9 cellular contexts compared by ENCODE assay signal in the genomic region with DNA sequence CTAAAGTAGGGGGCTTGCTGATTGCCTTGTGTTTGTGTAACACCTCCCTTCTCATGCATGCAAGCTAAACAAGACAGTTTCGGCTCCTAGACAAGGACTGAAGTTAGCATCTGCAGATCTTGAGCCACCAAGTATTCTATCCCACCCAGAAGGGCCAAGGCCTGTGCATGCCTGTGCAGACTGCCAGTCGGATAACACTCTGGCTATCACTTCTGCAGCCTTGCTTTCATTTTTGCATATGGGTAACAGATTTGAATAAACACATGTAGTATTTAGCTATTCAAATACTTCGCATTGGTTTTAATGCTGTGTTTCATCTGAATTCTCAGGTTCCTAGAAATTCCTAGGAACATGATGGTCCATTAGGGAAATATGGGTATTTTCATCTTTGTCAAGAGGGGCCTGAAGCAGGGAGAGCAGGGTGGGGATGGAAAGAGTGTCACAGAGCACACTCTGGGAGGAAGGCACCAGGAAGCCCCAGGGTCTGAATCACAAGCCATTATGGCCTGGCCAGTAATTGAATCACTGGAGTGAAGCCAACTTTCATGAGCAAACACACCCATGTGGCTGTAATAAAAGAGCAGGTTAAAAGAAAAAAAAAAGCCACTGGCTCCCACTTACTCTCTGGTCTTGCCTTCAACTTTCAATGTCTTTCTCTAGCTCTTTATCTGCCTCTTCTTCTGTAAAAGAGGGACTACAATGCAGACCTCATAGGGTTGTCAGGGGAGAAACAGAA. TPM values are rescaled to one million over a fixed set of nuclear protein-coding genes. Genes with fewer than 3 reads are reported as not detected.
A peak's percentile ranks its signal among the peaks of the same experiment; 100 is the strongest.
DNase-seq lines count a peak whose midpoint lies in the region; ATAC-seq, FAIRE-seq and TF ChIP-seq lines count a peak whose summit lies in the region.
"Had no signal": no experiment of that assay in that cellular context is flagged by ENCODE, and none has a peak within 500 bp of the region (broad histone marks: within the 10 kb centered on the region; RNA-seq: fewer than 3 reads in every experiment).

No MANE protein-coding gene starts in this region.

- POLR2A ChIA-PET in GM12878 (lab: Charles Lee) = interaction anchor here (0.6 to 1.4 kb wide), 5 partner anchors 17 to 175 kb away, joined by 3 to 4 read pairs (median 3); no protein-coding TSS in a partner anchor

- H3K9me3 ChIP-seq in GM12878 (replicated peaks; ENCODE audit: control insufficient read depth, insufficient read depth, low read length) = no peaks in the 10 kb centered on the region

- 17% methylated on average over 3 of the region's 3 CpGs for WGBS in GM12878 (ENCODE audit: insufficient coverage, insufficient replicate concordance, low lambda C conversion rate, missing lambda C conversion rate)

- RAD21 ChIA-PET in GM12878 (lab: Charles Lee; ENCODE audit: unreplicated experiment) = interaction anchor here (0.5 to 2.1 kb wide), 4 partner anchors 11 to 42 kb away, joined by 3 to 5 read pairs (median 4); no protein-coding TSS in a partner anchor

- no peaks in the 10 kb centered on the region for H3K4me1 ChIP-seq in GM12878 (ENCODE audit: control insufficient read depth, insufficient read depth, low read length)

- ATAC-seq in GM12878 = peak; percentile 70
- ATAC-seq in HG02571 (IDR thresholded peaks at IDR 0.05; ENCODE audit: unreplicated experiment) = no peak
- ATAC-seq in HG03135 (IDR thresholded peaks at IDR 0.05; ENCODE audit: unreplicated experiment) = no peak

- H3K9ac ChIP-seq in GM12878 (ENCODE audit: control insufficient read depth, insufficient read depth, low read length) = no peak overlapping the region

- intact Hi-C loops in GM12878 (cut with micrococcal nuclease; ENCODE audit: unreplicated experiment) = no loop called here

- DNase-seq in GF-D8 (lab: John Stamatoyannopoulos, UW) (peak; percentile 4), NCI-H2107 (lab: John Stamatoyannopoulos, UW) (peak; percentile 82), GM12878 (ENCODE audit: low read depth, low spot score) (no peak), myocyte (ENCODE audit: low read depth) (peak; percentile 71), superior temporal gyrus (ENCODE audit: extremely low spot score) (no peak), inferior parietal cortex (ENCODE audit: extremely low spot score) (no peak)

- in situ Hi-C loops in GM12878 (cut with MboI) = no loop called here

- SMC1A ChIA-PET in GM12878 (lab: Charles Lee; ENCODE audit: uncharacterized antibody, unreplicated experiment) = interaction anchor here (0.6 to 3.5 kb wide), 12 partner anchors 8 to 66 kb away, joined by 3 to 13 read pairs (median 6); no protein-coding TSS in a partner anchor

- no peak overlapping the region for H3K4me3 ChIP-seq in GM12878
- H3K4me3 ChIP-seq: cardiac muscle cell had no signal

- no peaks in the 10 kb centered on the region for H4K20me1 ChIP-seq in GM12878 (ENCODE audit: control insufficient read depth, insufficient read depth)

- H3K27me3 ChIP-seq in GM12878 (replicated peaks in 1 of 2; ENCODE audit: control insufficient read depth in 2 of 2, insufficient read depth in 2 of 2, low read length in 1 of 2) = no peaks in the 10 kb centered on the region
- H3K27me3 ChIP-seq: cardiac muscle cell had no signal

- H3K4me2 ChIP-seq in GM12878 (ENCODE audit: control insufficient read depth, insufficient read depth) = no peak overlapping the region

- no peak for TF ChIP-seq RAD21 in GM12878 (IDR thresholded peaks at IDR 0.05; ENCODE audit: insufficient read depth, low read depth, low read length)

- TF ChIP-seq POLR2A in GM12878 (IDR thresholded peaks at IDR 0.05; ENCODE audit: low read depth, low read length) = no peak

- no peak overlapping the region for H2AFZ ChIP-seq in GM12878 (ENCODE audit: control insufficient read depth, low read depth, low read length)

- BruUV-seq in GM12878 (replicated peaks; lab: Mats Ljungman, UMichigan) = no TSS peak

- H3K79me2 ChIP-seq in GM12878 (ENCODE audit: control insufficient read depth, insufficient read depth, low read length) = no peaks in the 10 kb centered on the region

- no peak overlapping the region for H3K27ac ChIP-seq in GM12878 (ENCODE audit: control insufficient read depth, insufficient read depth)
- H3K27ac ChIP-seq: cardiac muscle cell had no signal

- H3K36me3 ChIP-seq in GM12878 (ENCODE audit: control insufficient read depth in 2 of 2, insufficient read depth in 2 of 2, low read length in 1 of 2) = no peaks in the 10 kb centered on the region
- H3K36me3 ChIP-seq: cardiac muscle cell had no signal

- CTCF ChIA-PET in GM12878 (lab: Yijun Ruan, JAX) = interaction anchor here (0.5 to 1.8 kb wide), 5 partner anchors 10 to 152 kb away, joined by 3 to 6 read pairs (median 3); no protein-coding TSS in a partner anchor

- FAIRE-seq in GM12878 (lab: Jason Lieb, UNC) = no peak

- no peak for TF ChIP-seq EP300 in GM12878 (IDR thresholded peaks at IDR 0.05; ENCODE audit: borderline replicate concordance in 1 of 2, control insufficient read depth in 1 of 2, low read depth in 2 of 2, low read length in 2 of 2)

- no peak for TF ChIP-seq CTCF in GM12878 (IDR thresholded peaks at IDR 0.05 in 2 of 3, conservative IDR thresholded peaks at IDR 0.05 in 1 of 3; ENCODE audit: control insufficient read depth in 2 of 3, extremely low read depth in 1 of 3, insufficient read depth in 1 of 3, low read depth in 3 of 3, low read length in 3 of 3)

TF ChIP-seq in GM12878, 131 proteins besides CTCF, POLR2A, EP300 and RAD21:
- TF ChIP-seq SMAD1 (IDR thresholded peaks at IDR 0.05; ENCODE audit: low read depth, partially characterized antibody) (peak; percentile 52), NBN (IDR thresholded peaks at IDR 0.05) (0 out of 2 replicates have a peak, but pooled peaks have one; percentile 18), NR2C1 (IDR thresholded peaks at IDR 0.05) (no peak)

RNA-seq across cellular contexts. Expression of a gene that starts 28.2 kb away (rescaled TPM):
- total RNA-seq in GM12878 (2013; cell fraction: nucleolus; rRNA removed) = 18.1 and 22.4 TPM in 2 replicates
- total RNA-seq in GM12878 (2014; rRNA removed) = 18.4 and 19.7 TPM in 2 replicates
- 13.0 and 14.6 TPM in 2 replicates for total RNA-seq in GM12878 (2014; rRNA removed; fragmentation: Illumina TruSeq; extraction: Trizol)
- total RNA-seq in GM12878 (2021) = 25.7 and 26.1 TPM in 2 replicates
- 14.5 TPM for polyA plus RNA-seq in GM12878 (2011; ENCODE audit: low read depth)
- 20.6 and 27.8 TPM in 2 replicates for polyA plus RNA-seq in GM12878 (2011; rRNA removed)
- 24.3 and 24.4 TPM in 2 replicates for polyA plus RNA-seq in GM12878 (2011; cell fraction: cytosol; rRNA removed)
- polyA plus RNA-seq in GM12878 (2011; cell fraction: nucleus; rRNA removed) = 41.6 and 53.4 TPM in 2 replicates
- polyA plus RNA-seq in GM12878 (2012) = 31.6 and 44.9 TPM in 2 replicates
- 16.1 and 29.0 TPM in 2 replicates for polyA plus RNA-seq in GM12878 (2014; fragmentation: Illumina TruSeq; extraction: Trizol)
- 1 to 10 TPM; 4.7 to 9.3 TPM for polyA plus RNA-seq in GM12878 (2014; fragmentation: Nextera tagmentation; extraction: Ambion mirVana)
- polyA plus RNA-seq in GM12878 (2014; rRNA removed) = 18.7 and 20.0 TPM in 2 replicates
- polyA plus RNA-seq in GM12878 (2016; fragmentation: Nextera tagmentation; extraction: Ambion mirVana) = 10 to 100 TPM; 41.2 to 48.9 TPM
- polyA minus RNA-seq in GM12878 (2011; rRNA and poly(A)+ RNA removed) = 5.9 and 6.2 TPM in 2 replicates
- polyA minus RNA-seq in GM12878 (2011; cell fraction: cytosol; rRNA and poly(A)+ RNA removed) = 8.7 and 13.5 TPM in 2 replicates
- polyA minus RNA-seq in GM12878 (2011; cell fraction: nucleus; rRNA and poly(A)+ RNA removed) = 29.6 and 39.4 TPM in 2 replicates
- total RNA-seq in myocyte = 73.6 and 85.0 TPM in 2 replicates
- polyA plus RNA-seq in myocyte (2012) = 94.5 TPM

Comparison
In these comparisons a context has a peak if more than half of its experiments do, and no peak if none do; other contexts are left out.
1. DNase-seq: peak in GF-D8 (single experiment), NCI-H2107 (single experiment) and myocyte (single experiment); none in GM12878 (single experiment), superior temporal gyrus (single experiment) and inferior parietal cortex (single experiment).